ENCODE assay signal across 1 cellular context in the genomic region with DNA sequence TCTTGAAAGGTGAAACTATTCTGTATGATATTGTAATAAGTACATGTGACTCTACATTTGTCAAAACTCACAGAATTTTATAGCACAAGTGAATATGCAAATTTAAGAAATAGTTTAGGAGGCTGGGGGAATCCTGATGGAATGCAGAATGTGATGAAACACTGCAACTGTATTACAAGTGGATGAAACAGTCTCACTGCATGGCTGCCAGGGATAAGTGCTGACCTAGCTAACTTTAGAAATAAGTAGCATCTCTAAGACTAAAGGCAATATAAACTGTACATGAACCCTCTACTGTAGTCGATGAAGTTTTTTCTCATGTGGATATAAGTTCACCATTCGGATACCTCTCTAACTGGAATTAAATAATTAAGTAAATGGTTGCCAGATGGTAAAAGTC.
TF ChIP-seq lines count a peak whose summit lies in the region.

No MANE protein-coding gene starts in this region.

TF ChIP-seq in H1, 55 proteins besides CTCF, POLR2A, EP300 and RAD21:
- no peak for TF ChIP-seq PHF8 (conservative IDR thresholded peaks at IDR 0.05; ENCODE audit: low read depth, low read length)
- TF ChIP-seq CEBPB (IDR thresholded peaks at IDR 0.05; ENCODE audit: low read depth, low read length): peak; percentile 28; the same call in 1 of the 2 replicates
